In the genomic region with DNA sequence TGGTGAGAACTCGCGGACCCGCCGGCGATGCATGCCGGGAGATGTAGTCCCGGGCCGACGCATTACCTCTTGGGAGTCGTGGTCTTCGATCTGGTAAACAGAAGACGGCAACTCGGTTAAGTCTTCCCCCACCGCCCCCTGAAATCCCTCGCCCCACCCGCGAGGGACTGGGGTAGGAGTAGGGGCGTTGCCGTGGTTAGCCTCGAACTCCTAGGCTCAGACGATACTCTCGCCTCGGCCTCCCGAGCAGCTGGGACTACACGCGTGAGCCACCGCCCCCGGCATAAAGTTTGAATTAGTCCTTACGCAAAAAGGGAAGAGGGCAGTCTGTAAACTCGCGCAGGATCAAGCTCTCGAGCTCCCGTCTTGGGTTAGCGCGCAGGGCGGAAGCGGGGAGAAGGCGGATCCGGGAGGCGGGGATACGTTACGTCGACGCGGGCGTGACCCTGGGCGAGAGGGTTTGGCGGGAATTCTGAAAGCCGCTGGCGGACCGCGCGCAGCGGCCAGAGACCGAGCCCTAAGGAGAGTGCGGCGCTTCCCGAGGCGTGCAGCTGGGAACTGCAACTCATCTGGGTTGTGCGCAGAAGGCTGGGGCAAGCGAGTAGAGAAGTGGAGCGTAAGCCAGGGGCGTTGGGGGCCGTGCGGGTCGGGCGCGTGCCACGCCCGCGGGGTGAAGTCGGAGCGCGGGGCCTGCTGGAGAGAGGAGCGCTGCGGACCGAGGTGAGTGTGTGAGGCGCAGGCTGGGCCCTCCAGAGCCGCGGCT, we compare ENCODE assay signal across 8 cellular contexts. TPM values are rescaled to one million over a fixed set of nuclear protein-coding genes. Genes with fewer than 3 reads are reported as not detected.
DNase-seq lines count a peak whose midpoint lies in the region; ATAC-seq, FAIRE-seq and TF ChIP-seq lines count a peak whose summit lies in the region.

A gene (plus strand): TSS at position 469 of the 763 bp plus-strand sequence. CDS start 3,585 bp downstream, outside the sequence.

- no peaks in the 10 kb centered on the region for H3K27me3 Mint-ChIP-seq in Caco-2 (ENCODE audit: insufficient read depth, unreplicated experiment)

- H4K91ac ChIP-seq in H1 (replicated peaks; ENCODE audit: insufficient read length, low read length) (peak within 1 kb of the TSS; percentile 72), mesenchymal stem cell (ENCODE audit: low read length) (peak within 1 kb of the TSS; percentile 91)

- H3K4me1 ChIP-seq in Caco-2 (peaks cover 11% of the 10 kb centered on the region; the same call in 1 of the 2 replicates), H1 (replicated peaks in 1 of 4; ENCODE audit: control insufficient read depth in 3 of 4, insufficient read depth in 4 of 4, low read length in 3 of 4) (peaks cover 0 to 3% (median 1%) of the 10 kb centered on the region in 4 experiments; a peak in 1 of 7 replicates), mesenchymal stem cell (ENCODE audit: control insufficient read depth, insufficient read depth, low read depth, low read length) (peaks cover 9% of the 10 kb centered on the region)

- H3K36me3 ChIP-seq in Caco-2 (ENCODE audit: control insufficient read depth, insufficient read depth, low read length) (peaks cover 2% of the 10 kb centered on the region; the same call in 1 of the 2 replicates), H1 (ENCODE audit: control insufficient read depth in 2 of 4, insufficient read depth in 4 of 4, low read length in 3 of 4) (peaks cover 4 to 12% (median 8%) of the 10 kb centered on the region in 4 experiments; a peak in 7 of 8 replicates), mesenchymal stem cell (ENCODE audit: control insufficient read depth in 1 of 2, insufficient read depth in 2 of 2, low read depth in 1 of 2, low read length in 2 of 2) (peaks cover 6 to 13% of the 10 kb centered on the region in 2 experiments)

- FAIRE-seq in H1 (lab: Jason Lieb, UNC), result no peak

- H2BK20ac ChIP-seq in H1 (ENCODE audit: low read length), result no peak within 1 kb of the TSS

- H3K36me3 Mint-ChIP-seq in Caco-2 (ENCODE audit: insufficient read depth, unreplicated experiment), result peaks cover 40% of the 10 kb centered on the region

- no peak within 1 kb of the TSS; the same call in 1 of the 2 replicates for H2BK12ac ChIP-seq in H1 (ENCODE audit: low read depth, low read length)
- H2BK12ac ChIP-seq in mesenchymal stem cell (ENCODE audit: low read length in 2 of 2), result no peak within 1 kb of the TSS

- H3K4me3 Mint-ChIP-seq in Caco-2 (ENCODE audit: unreplicated experiment), result peak within 1 kb of the TSS; percentile 92

- no peaks in the 10 kb centered on the region for H3K9me3 Mint-ChIP-seq in Caco-2 (ENCODE audit: unreplicated experiment)

- H3K18ac ChIP-seq in H1 (ENCODE audit: extremely low read depth, low read length), result peak within 1 kb of the TSS; percentile 87
- H3K18ac ChIP-seq in mesenchymal stem cell (ENCODE audit: low read depth in 1 of 2, low read length in 2 of 2), result peak within 1 kb of the TSS; percentile 91 to 97

- 1% methylated on average over 54 of the region's 80 CpGs; no CpG with 5 or more reads in 1 of the 2 experiments for WGBS in H1 (ENCODE audit: extremely low coverage in 1 of 2, insufficient coverage in 1 of 2, insufficient read length in 1 of 2, insufficient replicate concordance in 2 of 2, low coverage in 1 of 2, low lambda C conversion rate in 2 of 2, missing lambda C conversion rate in 1 of 2), 2 experiments
- under 1% methylated on average over 59 of the region's 80 CpGs for WGBS in mesenchymal stem cell

- H3K27me3 ChIP-seq in Caco-2 (replicated peaks; ENCODE audit: control insufficient read depth, insufficient read depth, low read length), result no peaks in the 10 kb centered on the region
- H3K27me3 ChIP-seq in H1 (replicated peaks in 1 of 4; ENCODE audit: control insufficient read depth in 3 of 4, extremely low read depth in 1 of 4, insufficient read depth in 3 of 4, low read length in 3 of 4), result no peaks in the 10 kb centered on the region
- no peaks in the 10 kb centered on the region for H3K27me3 ChIP-seq in mesenchymal stem cell (ENCODE audit: control insufficient read depth in 1 of 2, insufficient read depth in 1 of 2, low read length in 2 of 2)

- H3K4me3 ChIP-seq in Caco-2 (ENCODE audit: low read depth, low read length) (peak within 1 kb of the TSS; percentile 83), H1 (ENCODE audit: extremely low read depth in 1 of 4, insufficient read depth in 2 of 4, low read depth in 3 of 4, low read length in 4 of 4) (peak within 1 kb of the TSS; percentile 57 to 96 (median 86)), mesenchymal stem cell (ENCODE audit: insufficient read depth in 1 of 2, low read depth in 1 of 2, low read length in 2 of 2) (peak within 1 kb of the TSS; percentile 93 to 96)

- peak within 1 kb of the TSS; percentile 97 for H2AFZ ChIP-seq in H1 (ENCODE audit: low read length)
- peak within 1 kb of the TSS; percentile 92 for H2AFZ ChIP-seq in mesenchymal stem cell (ENCODE audit: low read depth, low read length)

- H3K4me2 ChIP-seq in H1 (ENCODE audit: insufficient read depth in 1 of 2, low read depth in 2 of 2, low read length in 2 of 2) (peak within 1 kb of the TSS; percentile 68 to 94), mesenchymal stem cell (ENCODE audit: low read length, poor library complexity, severe bottlenecking) (peak within 1 kb of the TSS; percentile 95)

- peak; percentile 90 for TF ChIP-seq POLR2A in H1 (IDR thresholded peaks at IDR 0.05; ENCODE audit: control extremely low read depth in 1 of 2, low read depth in 2 of 2, low read length in 2 of 2)

- DNase-seq in Caco-2, result peak; percentile 93 to 95
- DNase-seq in HUDEP-2 (lab: John Stamatoyannopoulos, UW; ENCODE audit: unreplicated experiment in 76 of 76), result peak in 74 of 76 experiments; percentile 26 to 91 (median 82)
- DNase-seq in NOMO-1 treated with dmso at 0.1 percent for 144 hours (lab: John Stamatoyannopoulos, UW; ENCODE audit: unreplicated experiment), result peak; percentile 99
- DNase-seq in activated CD8-positive, alpha-beta memory T cell treated with anti-CD3 and anti-CD28 coated beads for 48 hours (ENCODE audit: low read depth in 2 of 3, low spot score in 2 of 3), result peak; percentile 79 to 90 (median 85)
- DNase-seq in H1 (ENCODE audit: low read depth in 1 of 2, low spot score in 2 of 2), result peak; percentile 70 to 92
- peak; percentile 97 for DNase-seq in mesenchymal stem cell
- peak; percentile 74 for DNase-seq in stimulated activated CD8-positive, alpha-beta memory T cell treated with anti-CD3 and anti-CD28 coated beads, Interleukin-12 subunit alpha, Interleukin-12 subunit beta, amount 100 ng/mL, for 24 hours (ENCODE audit: extremely low read depth)

- H2BK120ac ChIP-seq in H1 (replicated peaks; ENCODE audit: low read depth, low read length) (no peak within 1 kb of the TSS), mesenchymal stem cell (ENCODE audit: low read depth, low read length) (no peak within 1 kb of the TSS)

- no peak for TF ChIP-seq EP300 in H1 (IDR thresholded peaks at IDR 0.05; ENCODE audit: borderline replicate concordance in 1 of 2, low read depth in 2 of 2, low read length in 2 of 2)

- H3K23ac ChIP-seq in H1 (ENCODE audit: insufficient read length), result no peak within 1 kb of the TSS
- peak within 1 kb of the TSS in 1 of 2 experiments; percentile 91 for H3K23ac ChIP-seq in mesenchymal stem cell (ENCODE audit: low read length in 2 of 2)

- peaks cover 7% of the 10 kb centered on the region for H3K4me1 Mint-ChIP-seq in Caco-2 (ENCODE audit: low read depth, unreplicated experiment)

- H3K9ac ChIP-seq in H1 (replicated peaks in 1 of 4; ENCODE audit: extremely low read depth in 1 of 4, low read depth in 3 of 4, low read length in 3 of 4), result peak within 1 kb of the TSS; percentile 87 to 96 (median 96)
- H3K9ac ChIP-seq in mesenchymal stem cell (ENCODE audit: low read length), result peak within 1 kb of the TSS; percentile 98

- H4K8ac ChIP-seq in H1 (ENCODE audit: extremely low read depth, insufficient read depth, low read length), result peak within 1 kb of the TSS; percentile 94
- H4K8ac ChIP-seq in mesenchymal stem cell (ENCODE audit: low read length), result peak within 1 kb of the TSS; percentile 94

- H3K56ac ChIP-seq in H1 (replicated peaks; ENCODE audit: insufficient read length, low read depth, low read length), result peak within 1 kb of the TSS; percentile 95

- TF ChIP-seq RAD21 in H1 (IDR thresholded peaks at IDR 0.05 in 1 of 2, conservative IDR thresholded peaks at IDR 0.05 in 1 of 2; ENCODE audit: low read depth in 2 of 2, low read length in 2 of 2), result no peak

- no peak for TF ChIP-seq CTCF in Caco-2 (IDR thresholded peaks at IDR 0.05; ENCODE audit: insufficient read depth in 1 of 2, low read depth in 1 of 2, low read length in 1 of 2, severe bottlenecking in 1 of 2, unreplicated experiment in 1 of 2)
- TF ChIP-seq CTCF in H1 (IDR thresholded peaks at IDR 0.05; ENCODE audit: control extremely low read depth in 1 of 3, insufficient read depth in 1 of 3, low read depth in 1 of 3, low read length in 3 of 3), result no peak

- H3K14ac ChIP-seq in H1 (ENCODE audit: insufficient read length) (no peak within 1 kb of the TSS), mesenchymal stem cell (ENCODE audit: low read length in 2 of 2) (peak within 1 kb of the TSS in 1 of 2 experiments; percentile 99)

- BruUV-seq in Caco-2 (replicated peaks; lab: Mats Ljungman, UMichigan), result no TSS peak

- CTCF ChIA-PET in Caco-2 (lab: Charles Lee), result interaction anchor here (0.6 to 1.8 kb wide), 8 partner anchors 32 to 236 kb away, joined by 3 to 10 read pairs (median 4); a partner anchor contains a TSS
- CTCF ChIA-PET in H1 (lab: Charles Lee; ENCODE audit: partially characterized antibody), result interaction anchor here (0.8 to 2.1 kb wide), 9 partner anchors 9 to 235 kb away, joined by 3 to 11 read pairs (median 3); no protein-coding TSS in a partner anchor

- H4K5ac ChIP-seq in H1 (ENCODE audit: insufficient read length, low read depth, low read length), result peak within 1 kb of the TSS; percentile 71

- H2AK5ac ChIP-seq in H1 (ENCODE audit: low read depth, low read length) (no peak within 1 kb of the TSS), mesenchymal stem cell (ENCODE audit: low read length, severe bottlenecking) (no peak within 1 kb of the TSS)

- peaks cover 0 to 4% of the 10 kb centered on the region in 2 experiments for H4K20me1 ChIP-seq in H1 (replicated peaks in 1 of 2; ENCODE audit: control insufficient read depth in 1 of 2, insufficient read depth in 2 of 2, low read length in 2 of 2)

- H3K27ac ChIP-seq in H1 (ENCODE audit: low read depth, low read length), result peak within 1 kb of the TSS; percentile 96
- peak within 1 kb of the TSS; percentile 99 for H3K27ac ChIP-seq in mesenchymal stem cell (ENCODE audit: low read length, poor library complexity, severe bottlenecking)

- H3K79me2 ChIP-seq in H1 (ENCODE audit: control insufficient read depth in 1 of 2, insufficient read depth in 2 of 2, low read length in 2 of 2), result peaks cover 0 to 16% of the 10 kb centered on the region in 2 experiments; a peak in 2 of 4 replicates

- peaks cover 4% of the 10 kb centered on the region; the same call in 1 of the 2 replicates for H3K79me1 ChIP-seq in H1 (ENCODE audit: low read depth, low read length)
- H3K79me1 ChIP-seq in mesenchymal stem cell (replicated peaks; ENCODE audit: low read length, poor library complexity, severe bottlenecking), result peaks cover 11% of the 10 kb centered on the region

- H3K27ac Mint-ChIP-seq in Caco-2 (ENCODE audit: unreplicated experiment), result peak within 1 kb of the TSS; percentile 99

- intact Hi-C loops in Caco-2 (cut with micrococcal nuclease; ENCODE audit: unreplicated experiment), result loop anchor here (5.0 to 10.0 kb wide), 2 partner anchors 103 to 200 kb away; a partner anchor contains a TSS

- H3K23me2 ChIP-seq in H1 (ENCODE audit: low read depth, low read length), result peaks cover 5% of the 10 kb centered on the region

- POLR2A ChIA-PET in Caco-2 (lab: Charles Lee), result interaction anchor here (0.6 to 1.9 kb wide), 11 partner anchors 12 to 589 kb away, joined by 3 to 10 read pairs (median 6); a partner anchor contains a TSS
- POLR2A ChIA-PET in H1 (lab: Charles Lee; ENCODE audit: partially characterized antibody), result interaction anchor here (0.7 to 2.1 kb wide), 36 partner anchors 9 to 259 kb away, joined by 3 to 9 read pairs (median 3); a partner anchor contains a TSS

- ATAC-seq in GM21381 (IDR thresholded peaks at IDR 0.05; ENCODE audit: unreplicated experiment), result peak; percentile 80

- peak within 1 kb of the TSS; percentile 91 for H2BK5ac ChIP-seq in H1 (ENCODE audit: low read depth, low read length)
- H2BK5ac ChIP-seq in mesenchymal stem cell (ENCODE audit: low read depth, low read length, poor library complexity, severe bottlenecking), result peak within 1 kb of the TSS; percentile 52

- H2BK15ac ChIP-seq in H1 (ENCODE audit: low read length) (no peak within 1 kb of the TSS; the same call in 1 of the 2 replicates), mesenchymal stem cell (ENCODE audit: low read depth, poor library complexity, severe bottlenecking) (no peak within 1 kb of the TSS)

- H3K4ac ChIP-seq in H1 (replicated peaks; ENCODE audit: insufficient read length, low read depth, low read length) (peak within 1 kb of the TSS; percentile 81), mesenchymal stem cell (ENCODE audit: low read depth in 1 of 2, low read length in 2 of 2) (peak within 1 kb of the TSS; percentile 91)

- H3K9me3 ChIP-seq in Caco-2 (no peaks in the 10 kb centered on the region), H1 (ENCODE audit: insufficient read depth in 2 of 2, low read depth in 1 of 2, low read length in 1 of 2) (no peaks in the 10 kb centered on the region), mesenchymal stem cell (ENCODE audit: control insufficient read depth, low read length) (no peaks in the 10 kb centered on the region)

RNA-seq across cellular contexts. Expression of the gene that starts here (rescaled TPM):
- total RNA-seq in Caco-2 (2022), result 37.8 and 47.0 TPM in 2 replicates
- 41.6 and 42.4 TPM in 2 replicates for total RNA-seq in H1 (2021; fragmentation: NEBNext Ultra II Directional; extraction: Animal tissue kit (Norgen Biotek cat#: 25700))
- polyA plus RNA-seq in H1 (2011; rRNA removed), result 25.2 and 32.2 TPM in 2 replicates
- 30.9 TPM for polyA plus RNA-seq in H1 (2011; cell fraction: cytosol; rRNA removed)
- 24.2 TPM for polyA plus RNA-seq in H1 (2011; cell fraction: nucleus; rRNA removed)
- 33.8 to 46.3 TPM (median 41.0 TPM) in 4 replicates for polyA plus RNA-seq in H1 (2012, experiment 1 of 2)
- 9.7 TPM for polyA plus RNA-seq in H1 (2012, experiment 2 of 2)
- polyA plus RNA-seq in H1 (2013, experiment 1 of 2), result 14.0 TPM
- polyA plus RNA-seq in H1 (2013, experiment 2 of 2), result 12.9 TPM
- polyA minus RNA-seq in H1 (2011; rRNA and poly(A)+ RNA removed), result 46.5 and 51.4 TPM in 2 replicates
- 21.7 TPM for polyA minus RNA-seq in H1 (2011; cell fraction: cytosol; rRNA and poly(A)+ RNA removed)
- polyA minus RNA-seq in H1 (2011; cell fraction: nucleus; rRNA and poly(A)+ RNA removed), result 21.8 TPM
- 2.8 TPM for polyA plus RNA-seq in mesenchymal stem cell (2013, experiment 1 of 2)
- 2.9 TPM for polyA plus RNA-seq in mesenchymal stem cell (2013, experiment 2 of 2)

Comparison
In these comparisons a context has a peak if more than half of its experiments do, and no peak if none do; other contexts are left out.
1. Peak in every context shown above with its lines: DNase-seq, ATAC-seq, H3K4me3 ChIP-seq and H3K27ac ChIP-seq.